Comparison of ENCODE assay signal across 30 cellular contexts in the genomic region with DNA sequence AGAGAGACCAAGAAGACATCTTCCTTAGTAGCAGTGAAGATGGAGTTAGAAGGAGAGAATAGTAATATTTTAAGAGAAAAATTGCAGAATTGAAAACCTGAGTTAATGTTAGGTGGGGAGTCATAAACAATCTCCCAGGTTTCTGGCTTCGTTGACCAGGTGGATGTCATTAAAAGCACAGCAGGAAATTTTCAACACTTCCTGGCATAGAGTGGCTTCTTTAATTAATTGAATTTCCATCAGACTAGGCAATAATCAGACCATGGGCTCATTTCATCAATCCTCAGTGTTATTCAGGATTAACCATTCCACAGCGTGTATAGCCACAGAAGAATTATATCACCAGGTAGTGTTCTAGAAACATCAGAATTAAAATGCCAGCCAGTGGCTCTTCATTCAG.
"Had no signal": no experiment of that assay in that cellular context is flagged by ENCODE, and none has a peak within 500 bp of the region (broad histone marks: within the 10 kb centered on the region; RNA-seq: fewer than 3 reads in every experiment).

No MANE protein-coding gene starts in this region.

- H3K27ac Mint-ChIP-seq: activated CD4-positive, alpha-beta memory T cell treated with anti-CD3 and anti-CD28 coated beads for 36 hours; activated CD4-positive, alpha-beta T cell treated with anti-CD3 and anti-CD28 coated beads for 36 hours; activated CD4-positive, alpha-beta T cell treated with anti-CD3 and anti-CD28 coated beads, Interleukin-2, amount 10 ng/mL, durations not matched to agents 24 days and 14 days; activated CD8-positive, alpha-beta memory T cell treated with anti-CD3 and anti-CD28 coated beads, Interleukin-2, amount 10 ng/mL, durations not matched to agents 7 days and 5 days; activated CD8-positive, alpha-beta T cell treated with anti-CD3 and anti-CD28 coated beads, Interleukin-2, amount 10 ng/mL, durations not matched to agents 7 days and 5 days; activated naive CD4-positive, alpha-beta T cell treated with anti-CD3 and anti-CD28 coated beads, Interleukin-2, amount 10 ng/mL, durations not matched to agents 7 days and 5 days; activated naive CD4-positive, alpha-beta T cell treated with anti-CD3 and anti-CD28 coated beads, Interleukin-2, amount 50 U/mL, for 72 hours; activated naive CD8-positive, alpha-beta T cell treated with anti-CD3 and anti-CD28 coated beads, Interleukin-2, amount 10 ng/mL, durations not matched to agents 7 days and 5 days; activated T-helper 1 cell treated with anti-CD3 and anti-CD28 coated beads, Interleukin-12 subunit alpha, Interleukin-12 subunit beta, Interleukin-2, Interleukin-4 antibody, amounts not matched to agents 30 ng/mL and 10 ng/mL and 1 ng/mL, durations not matched to agents 14 hours and 24 hours and 36 hours; activated T-helper 2 cell treated with anti-CD3 and anti-CD28 coated beads, Interferon-gamma antibody, Interleukin-2, Interleukin-4, amounts not matched to agents 10 μg/mL and 5 μg/mL and 100 μg/mL, durations not matched to agents 14 hours and 24 hours and 36 hours; dendritic cell treated with granulocyte-macrophage colony-stimulating factor and Interleukin-4, amounts not matched to agents 40 ng/mL and 50 ng/mL, for 4 days; endodermal cell had no signal

- DNase-seq: activated CD4-positive, alpha-beta memory T cell treated with anti-CD3 and anti-CD28 coated beads for 36 hours; activated CD4-positive, alpha-beta T cell treated with anti-CD3 and anti-CD28 coated beads for 36 hours; activated CD4-positive, alpha-beta T cell treated with anti-CD3 and anti-CD28 coated beads, Interleukin-2, amount 10 ng/mL, durations not matched to agents 24 days and 14 days; activated CD4-positive, CD25-positive, alpha-beta regulatory T cell; activated CD4-positive, CD25-positive, alpha-beta regulatory T cell treated with anti-CD3 and anti-CD28 coated beads, Interleukin-2, amount 50 U/mL, for 72 hours; activated CD8-positive, alpha-beta memory T cell treated with anti-CD3 and anti-CD28 coated beads, Interleukin-2, amount 10 ng/mL, durations not matched to agents 7 days and 5 days; activated CD8-positive, alpha-beta memory T cell treated with anti-CD3 and anti-CD28 coated beads, Interleukin-2, amount 50 U/mL, for 4 hours; activated CD8-positive, alpha-beta T cell treated with anti-CD3 and anti-CD28 coated beads, Interleukin-2, amount 10 ng/mL, durations not matched to agents 7 days and 5 days; activated effector memory CD4-positive, alpha-beta T cell treated with anti-CD3 and anti-CD28 coated beads, Interleukin-2, amount 50 U/mL, for 16 hours; activated naive CD4-positive, alpha-beta T cell; activated naive CD4-positive, alpha-beta T cell treated with anti-CD3 and anti-CD28 coated beads, Interleukin-2, amount 10 ng/mL, durations not matched to agents 7 days and 5 days; activated naive CD8-positive, alpha-beta T cell treated with anti-CD3 and anti-CD28 coated beads, Interleukin-2, amount 10 ng/mL, durations not matched to agents 7 days and 5 days; activated T-cell treated with anti-CD3 and anti-CD28 coated beads, Interleukin-2, amount 50 U/mL, for 1 hour; activated T-cell treated with anti-CD3 and anti-CD28 coated beads, Interleukin-2, amount 50 U/mL, for 48 hours; amygdala; aorta; body of pancreas; cerebellar nuclear complex; dorsolateral prefrontal cortex; effector memory CD4-positive, alpha-beta T cell; endodermal cell; foreskin fibroblast; heart left ventricle; hypothalamus; T-helper 2 cell had no signal

- H3K9me3 Mint-ChIP-seq: activated CD4-positive, alpha-beta memory T cell treated with anti-CD3 and anti-CD28 coated beads for 36 hours; activated CD4-positive, alpha-beta T cell treated with anti-CD3 and anti-CD28 coated beads, Interleukin-2, amount 10 ng/mL, durations not matched to agents 24 days and 14 days; activated naive CD4-positive, alpha-beta T cell treated with anti-CD3 and anti-CD28 coated beads, Interleukin-2, amount 10 ng/mL, durations not matched to agents 7 days and 5 days; activated naive CD4-positive, alpha-beta T cell treated with anti-CD3 and anti-CD28 coated beads, Interleukin-2, amount 50 U/mL, for 72 hours; activated naive CD8-positive, alpha-beta T cell treated with anti-CD3 and anti-CD28 coated beads, Interleukin-2, amount 10 ng/mL, durations not matched to agents 7 days and 5 days; activated T-helper 1 cell treated with anti-CD3 and anti-CD28 coated beads, Interleukin-12 subunit alpha, Interleukin-12 subunit beta, Interleukin-2, Interleukin-4 antibody, amounts not matched to agents 30 ng/mL and 10 ng/mL and 1 ng/mL, durations not matched to agents 14 hours and 24 hours and 36 hours; activated T-helper 2 cell treated with anti-CD3 and anti-CD28 coated beads, Interferon-gamma antibody, Interleukin-2, Interleukin-4, amounts not matched to agents 10 μg/mL and 5 μg/mL and 100 μg/mL, durations not matched to agents 14 hours and 24 hours and 36 hours; dendritic cell treated with granulocyte-macrophage colony-stimulating factor and Interleukin-4, amounts not matched to agents 40 ng/mL and 50 ng/mL, for 4 days; endodermal cell had no signal

- ATAC-seq: activated CD4-positive, alpha-beta T cell treated with anti-CD3 and anti-CD28 coated beads for 36 hours; activated CD8-positive, alpha-beta memory T cell treated with anti-CD3 and anti-CD28 coated beads, Interleukin-2, amount 10 ng/mL, durations not matched to agents 7 days and 5 days; activated CD8-positive, alpha-beta T cell treated with anti-CD3 and anti-CD28 coated beads, Interleukin-2, amount 10 ng/mL, durations not matched to agents 7 days and 5 days; activated naive CD4-positive, alpha-beta T cell treated with anti-CD3 and anti-CD28 coated beads, Interleukin-2, amount 50 U/mL, for 72 hours; body of pancreas; esophagus mucosa; heart left ventricle had no signal

- H3K4me3 Mint-ChIP-seq: activated CD4-positive, alpha-beta memory T cell treated with anti-CD3 and anti-CD28 coated beads for 36 hours; activated CD4-positive, alpha-beta T cell treated with anti-CD3 and anti-CD28 coated beads for 36 hours; activated CD4-positive, alpha-beta T cell treated with anti-CD3 and anti-CD28 coated beads, Interleukin-2, amount 10 ng/mL, durations not matched to agents 24 days and 14 days; activated CD8-positive, alpha-beta memory T cell treated with anti-CD3 and anti-CD28 coated beads, Interleukin-2, amount 10 ng/mL, durations not matched to agents 7 days and 5 days; activated CD8-positive, alpha-beta T cell treated with anti-CD3 and anti-CD28 coated beads, Interleukin-2, amount 10 ng/mL, durations not matched to agents 7 days and 5 days; activated naive CD4-positive, alpha-beta T cell treated with anti-CD3 and anti-CD28 coated beads, Interleukin-2, amount 10 ng/mL, durations not matched to agents 7 days and 5 days; activated naive CD8-positive, alpha-beta T cell treated with anti-CD3 and anti-CD28 coated beads, Interleukin-2, amount 10 ng/mL, durations not matched to agents 7 days and 5 days; activated T-helper 1 cell treated with anti-CD3 and anti-CD28 coated beads, Interleukin-12 subunit alpha, Interleukin-12 subunit beta, Interleukin-2, Interleukin-4 antibody, amounts not matched to agents 30 ng/mL and 10 ng/mL and 1 ng/mL, durations not matched to agents 14 hours and 24 hours and 36 hours; dendritic cell treated with granulocyte-macrophage colony-stimulating factor and Interleukin-4, amounts not matched to agents 40 ng/mL and 50 ng/mL, for 4 days; endodermal cell had no signal

- H3K27me3 Mint-ChIP-seq: activated CD4-positive, alpha-beta memory T cell treated with anti-CD3 and anti-CD28 coated beads for 36 hours; activated CD4-positive, alpha-beta T cell treated with anti-CD3 and anti-CD28 coated beads for 36 hours; activated CD4-positive, alpha-beta T cell treated with anti-CD3 and anti-CD28 coated beads, Interleukin-2, amount 10 ng/mL, durations not matched to agents 24 days and 14 days; activated CD8-positive, alpha-beta memory T cell treated with anti-CD3 and anti-CD28 coated beads, Interleukin-2, amount 10 ng/mL, durations not matched to agents 7 days and 5 days; activated naive CD4-positive, alpha-beta T cell treated with anti-CD3 and anti-CD28 coated beads, Interleukin-2, amount 10 ng/mL, durations not matched to agents 7 days and 5 days; activated naive CD8-positive, alpha-beta T cell treated with anti-CD3 and anti-CD28 coated beads, Interleukin-2, amount 10 ng/mL, durations not matched to agents 7 days and 5 days; dendritic cell treated with granulocyte-macrophage colony-stimulating factor and Interleukin-4, amounts not matched to agents 40 ng/mL and 50 ng/mL, for 4 days had no signal

- H3K36me3 Mint-ChIP-seq: activated CD4-positive, alpha-beta memory T cell treated with anti-CD3 and anti-CD28 coated beads for 36 hours; activated CD8-positive, alpha-beta memory T cell treated with anti-CD3 and anti-CD28 coated beads, Interleukin-2, amount 10 ng/mL, durations not matched to agents 7 days and 5 days; activated naive CD4-positive, alpha-beta T cell treated with anti-CD3 and anti-CD28 coated beads, Interleukin-2, amount 10 ng/mL, durations not matched to agents 7 days and 5 days; activated naive CD4-positive, alpha-beta T cell treated with anti-CD3 and anti-CD28 coated beads, Interleukin-2, amount 50 U/mL, for 72 hours; activated naive CD8-positive, alpha-beta T cell treated with anti-CD3 and anti-CD28 coated beads, Interleukin-2, amount 10 ng/mL, durations not matched to agents 7 days and 5 days had no signal

- H3K4me1 Mint-ChIP-seq: activated CD4-positive, alpha-beta T cell treated with anti-CD3 and anti-CD28 coated beads for 36 hours; activated CD4-positive, alpha-beta T cell treated with anti-CD3 and anti-CD28 coated beads, Interleukin-2, amount 10 ng/mL, durations not matched to agents 24 days and 14 days; activated naive CD8-positive, alpha-beta T cell treated with anti-CD3 and anti-CD28 coated beads, Interleukin-2, amount 10 ng/mL, durations not matched to agents 7 days and 5 days; endodermal cell had no signal
